1 cellular context compared by ENCODE assay signal in genomic region chr5:168295574-168296201, GRCh38.
TF ChIP-seq lines count a peak whose summit lies in the region.

No MANE protein-coding gene starts in this region.

TF ChIP-seq in H1, 55 proteins besides CTCF, POLR2A, EP300 and RAD21:
- TF ChIP-seq TBP (IDR thresholded peaks at IDR 0.05; ENCODE audit: low read depth, low read length): peak; percentile 82
- peak; percentile 52 for TF ChIP-seq ASH2L (IDR thresholded peaks at IDR 0.05; ENCODE audit: low read length)
- peak; percentile 38 for TF ChIP-seq CTBP2 (IDR thresholded peaks at IDR 0.05; ENCODE audit: borderline replicate concordance, insufficient read depth, insufficient read length, low read length)
- peak; percentile 60; the same call in 1 of the 2 replicates for TF ChIP-seq YY1 (IDR thresholded peaks at IDR 0.05; ENCODE audit: low read depth, low read length)
- no peak for TF ChIP-seq RFX5 (IDR thresholded peaks at IDR 0.05; ENCODE audit: borderline replicate concordance, low read depth, low read length)
- TF ChIP-seq MAX (IDR thresholded peaks at IDR 0.05): no peak
- TF ChIP-seq CBX8 (IDR thresholded peaks at IDR 0.05; ENCODE audit: borderline replicate concordance, low read depth, low read length): no peak
- TF ChIP-seq TEAD4 (IDR thresholded peaks at IDR 0.05; ENCODE audit: low read depth, low read length): peak; percentile 99
- peak; percentile 25; the same call in 1 of the 2 replicates for TF ChIP-seq JUND (IDR thresholded peaks at IDR 0.05; ENCODE audit: low read length)
- peak in 1 of 2 experiments; percentile 73; a peak in 1 of 4 replicates for TF ChIP-seq SIN3A (conservative IDR thresholded peaks at IDR 0.05 in 1 of 2, IDR thresholded peaks at IDR 0.05 in 1 of 2; ENCODE audit: low read depth in 1 of 2, low read length in 2 of 2)
- TF ChIP-seq SIX5 (IDR thresholded peaks at IDR 0.05; ENCODE audit: low read depth, low read length): no peak
- TF ChIP-seq E2F6 (IDR thresholded peaks at IDR 0.05): no peak
- TF ChIP-seq SP1 (IDR thresholded peaks at IDR 0.05; ENCODE audit: low read depth, low read length): peak; percentile 80
- TF ChIP-seq RBBP5 (IDR thresholded peaks at IDR 0.05; ENCODE audit: borderline replicate concordance, low read depth, low read length): peak; percentile 91
- TF ChIP-seq KDM1A (IDR thresholded peaks at IDR 0.05; ENCODE audit: borderline replicate concordance, low read length): no peak
